Comparison of ENCODE assay signal across 28 cellular contexts in genomic region chr17:7947651-7948050, GRCh38. TPM values are rescaled to one million over a fixed set of nuclear protein-coding genes. Genes with fewer than 3 reads are reported as not detected.
"Had no signal": no experiment of that assay in that cellular context is flagged by ENCODE, and none has a peak within 500 bp of the region (broad histone marks: within the 10 kb centered on the region; RNA-seq: fewer than 3 reads in every experiment).

No MANE protein-coding gene starts in this region.

- H3K27ac ChIP-seq: breast epithelium, dorsolateral prefrontal cortex, left lung, pancreas, prostate gland, skin epidermis, stomach, suprapubic skin, tibial artery, upper lobe of right lung had no signal

- H3K27me3 ChIP-seq: breast epithelium, dorsolateral prefrontal cortex, left lung, pancreas, stomach, suprapubic skin, tibial artery, upper lobe of right lung had no signal

- H3K9me3 ChIP-seq: breast epithelium, left lung, pancreas, prostate gland, stomach, suprapubic skin, tibial artery, upper lobe of right lung had no signal

- H3K4me3 Mint-ChIP-seq: activated CD4-positive, alpha-beta T cell treated with anti-CD3 and anti-CD28 coated beads for 36 hours; activated T-cell treated with anti-CD3 and anti-CD28 coated beads, Interleukin-2, amount 50 U/mL, for 4 hours; activated T-helper 17 cell treated with anti-CD3 and anti-CD28 coated beads, Interleukin-2, amount 50 U/mL, for 72 hours; nephron; T-helper 2 cell treated with Interferon-gamma antibody and Interleukin-4, amounts not matched to agents 5 μg/mL and 100 μg/mL, for 36 hours had no signal

- H3K4me3 ChIP-seq: breast epithelium, dorsolateral prefrontal cortex, left lung, lung, pancreas, prostate gland, skin epidermis, stomach, suprapubic skin, tibial artery, upper lobe of right lung had no signal

- H3K9me3 Mint-ChIP-seq: activated T-cell treated with anti-CD3 and anti-CD28 coated beads, Interleukin-2, amount 50 U/mL, for 4 hours; activated T-helper 17 cell treated with anti-CD3 and anti-CD28 coated beads, Interleukin-2, amount 50 U/mL, for 72 hours; nephron; T-helper 2 cell treated with Interferon-gamma antibody and Interleukin-4, amounts not matched to agents 5 μg/mL and 100 μg/mL, for 36 hours had no signal

- H3K27me3 Mint-ChIP-seq: activated CD4-positive, alpha-beta T cell treated with anti-CD3 and anti-CD28 coated beads for 36 hours; activated T-helper 17 cell treated with anti-CD3 and anti-CD28 coated beads, Interleukin-2, amount 50 U/mL, for 72 hours had no signal

- DNase-seq: activated CD4-positive, alpha-beta T cell treated with anti-CD3 and anti-CD28 coated beads for 36 hours; activated CD4-positive, alpha-beta T cell treated with anti-CD3 and anti-CD28 coated beads, Interleukin-2, amount 50 U/mL, for 4 hours; activated CD4-positive, CD25-positive, alpha-beta regulatory T cell; activated gamma-delta T cell treated with Interleukin-2 at 50 U/mL for 16 hours; activated naive CD4-positive, alpha-beta T cell treated with anti-CD3 and anti-CD28 coated beads, Interleukin-2, amount 50 U/mL, for 16 hours; activated T-cell treated with anti-CD3 and anti-CD28 coated beads, Interleukin-2, amount 50 U/mL, for 4 hours; dorsolateral prefrontal cortex; effector memory CD4-positive, alpha-beta T cell; left lung; pancreas; retina; stimulated activated CD4-positive, alpha-beta T cell treated with anti-CD3 and anti-CD28 coated beads, Interleukin-12 subunit alpha, Interleukin-12 subunit beta, amount 100 ng/mL, for 4 hours; stimulated activated CD4-positive, alpha-beta T cell treated with anti-CD3 and anti-CD28 coated beads, Interleukin-4, amount 100 ng/mL, for 1 hour; stomach; T-helper 1 cell; tibial artery; upper lobe of right lung had no signal

- H3K4me1 ChIP-seq: breast epithelium, left lung, pancreas, prostate gland, suprapubic skin, tibial artery, upper lobe of right lung had no signal

- ATAC-seq: activated CD4-positive, alpha-beta T cell treated with anti-CD3 and anti-CD28 coated beads for 36 hours; activated T-cell treated with anti-CD3 and anti-CD28 coated beads, Interleukin-2, amount 50 U/mL, for 4 hours; activated T-helper 17 cell treated with anti-CD3 and anti-CD28 coated beads, Interleukin-2, amount 50 U/mL, for 72 hours; left lung; pancreas; sciatic nerve; upper lobe of right lung had no signal

- H3K27ac Mint-ChIP-seq: activated CD4-positive, alpha-beta T cell treated with anti-CD3 and anti-CD28 coated beads for 36 hours; activated T-helper 17 cell treated with anti-CD3 and anti-CD28 coated beads, Interleukin-2, amount 50 U/mL, for 72 hours; nephron had no signal

RNA-seq across cellular contexts. Expression of gene GUCY2D, which starts 54.8 kb away (rescaled TPM):
- total RNA-seq: activated CD4-positive, alpha-beta T cell treated with anti-CD3 and anti-CD28 coated beads for 36 hours; endothelial cell of umbilical vein; mesenteric fat pad; sciatic nerve; stomach; suprapubic skin had no signal
- polyA plus RNA-seq: endothelial cell of umbilical vein had no signal
